ENCODE assay signal across 12 cellular contexts in the genomic region with DNA sequence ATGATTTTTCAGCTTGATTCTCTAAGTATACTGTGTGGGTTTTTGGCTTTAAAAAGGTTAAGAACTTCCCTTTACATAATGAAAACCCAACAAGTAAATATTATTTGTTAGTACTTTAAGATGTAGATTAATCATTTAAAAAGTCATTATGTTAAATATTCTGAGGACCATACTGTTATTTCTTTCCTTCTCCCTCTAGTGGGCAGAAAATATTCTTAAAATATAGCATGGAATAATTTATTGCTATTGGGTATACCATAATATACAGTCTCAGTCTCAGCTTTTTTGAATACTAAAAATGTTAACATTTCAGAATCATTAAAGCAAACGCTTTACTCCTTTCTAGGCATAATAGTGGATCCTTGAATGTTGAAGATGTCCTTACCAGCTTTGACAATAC. TPM values are rescaled to one million over a fixed set of nuclear protein-coding genes. Genes with fewer than 3 reads are reported as not detected.
A peak's percentile ranks its signal among the peaks of the same experiment; 100 is the strongest.
DNase-seq lines count a peak whose midpoint lies in the region; ATAC-seq, FAIRE-seq and TF ChIP-seq lines count a peak whose summit lies in the region.
"Had no signal": no experiment of that assay in that cellular context is flagged by ENCODE, and none has a peak within 500 bp of the region (broad histone marks: within the 10 kb centered on the region; RNA-seq: fewer than 3 reads in every experiment).

No MANE protein-coding gene starts in this region.

- H3F3A ChIP-seq in Loucy (ENCODE audit: low read depth) (no peaks in the 10 kb centered on the region), neural cell (ENCODE audit: insufficient read depth, low read length, poor library complexity, severe bottlenecking) (no peaks in the 10 kb centered on the region)

- H3K4me3 ChIP-seq in Loucy (ENCODE audit: low read length, poor library complexity, severe bottlenecking) (no peak overlapping the region), GM12878 (no peak overlapping the region), neural cell (ENCODE audit: low read length) (no peak overlapping the region)
- H3K4me3 ChIP-seq: thoracic aorta had no signal

- H3K27ac ChIP-seq in GM12878 (ENCODE audit: control insufficient read depth, insufficient read depth) (no peak overlapping the region), neural cell (ENCODE audit: low read length) (no peak overlapping the region)
- H3K27ac ChIP-seq: thoracic aorta had no signal

- H3K27me3 ChIP-seq in Loucy (ENCODE audit: insufficient read depth, low read length, poor library complexity, severe bottlenecking), result no peaks in the 10 kb centered on the region
- no peaks in the 10 kb centered on the region for H3K27me3 ChIP-seq in GM12878 (replicated peaks in 1 of 2; ENCODE audit: control insufficient read depth in 2 of 2, insufficient read depth in 2 of 2, low read length in 1 of 2)
- no peaks in the 10 kb centered on the region for H3K27me3 ChIP-seq in neural cell (ENCODE audit: insufficient read depth, low read depth, low read length)

- RAD21 ChIA-PET in GM12878 (lab: Charles Lee; ENCODE audit: unreplicated experiment), result interaction anchor here (1.2 kb wide), 1 partner anchor 567 kb away, joined by 3 read pairs; no protein-coding TSS in a partner anchor

- no peaks in the 10 kb centered on the region for H4K20me1 ChIP-seq in Loucy (ENCODE audit: insufficient read depth, low read length, poor library complexity, severe bottlenecking)
- H4K20me1 ChIP-seq in GM12878 (ENCODE audit: control insufficient read depth, insufficient read depth), result no peaks in the 10 kb centered on the region
- H4K20me1 ChIP-seq in neural cell (ENCODE audit: insufficient read depth), result no peaks in the 10 kb centered on the region

- no peaks in the 10 kb centered on the region for H3K79me2 ChIP-seq in Loucy (ENCODE audit: insufficient read depth, low read length)
- no peaks in the 10 kb centered on the region for H3K79me2 ChIP-seq in GM12878 (ENCODE audit: control insufficient read depth, insufficient read depth, low read length)
- H3K79me2 ChIP-seq in neural cell (replicated peaks; ENCODE audit: insufficient read depth, low read length), result no peaks in the 10 kb centered on the region

- H3K4me1 Mint-ChIP-seq in Calu3 (ENCODE audit: low read depth, unreplicated experiment), result peaks cover 9% of the 10 kb centered on the region

- H3K4me3 Mint-ChIP-seq in Calu3 (ENCODE audit: low read depth, unreplicated experiment), result no peak overlapping the region
- H3K4me3 Mint-ChIP-seq: activated CD8-positive, alpha-beta T cell treated with anti-CD3 and anti-CD28 coated beads, Interleukin-2, amount 10 ng/mL, durations not matched to agents 7 days and 5 days; IgD-negative memory B cell had no signal

- SMC1A ChIA-PET in GM12878 (lab: Charles Lee; ENCODE audit: uncharacterized antibody, unreplicated experiment), result interaction anchor here (1.0 to 7.1 kb wide), 7 partner anchors 10 to 567 kb away, joined by 3 to 64 read pairs (median 4); no protein-coding TSS in a partner anchor

- H2AFZ ChIP-seq in Loucy (ENCODE audit: low read length) (no peak overlapping the region), GM12878 (ENCODE audit: control insufficient read depth, low read depth, low read length) (no peak overlapping the region), neural cell (ENCODE audit: low read depth, low read length) (no peak overlapping the region)

- intact Hi-C loops in Calu3 (cut with micrococcal nuclease; ENCODE audit: unreplicated experiment), result loop anchor here (5.0 kb wide), 1 partner anchor 87 kb away; no protein-coding TSS in a partner anchor
- intact Hi-C loops in GM12878 (cut with micrococcal nuclease; ENCODE audit: unreplicated experiment), result no loop called here

- H3K27ac Mint-ChIP-seq in Calu3 (ENCODE audit: unreplicated experiment), result no peak overlapping the region
- H3K27ac Mint-ChIP-seq: activated CD8-positive, alpha-beta T cell treated with anti-CD3 and anti-CD28 coated beads, Interleukin-2, amount 10 ng/mL, durations not matched to agents 7 days and 5 days; IgD-negative memory B cell had no signal

- ATAC-seq in GM12878 (no peak), GM19023 (IDR thresholded peaks at IDR 0.05; ENCODE audit: unreplicated experiment) (no peak)
- ATAC-seq: activated CD8-positive, alpha-beta T cell treated with anti-CD3 and anti-CD28 coated beads, Interleukin-2, amount 10 ng/mL, durations not matched to agents 7 days and 5 days had no signal

- TF ChIP-seq CTCF in Calu3 (IDR thresholded peaks at IDR 0.05; ENCODE audit: unreplicated experiment) (peak; percentile 17), Loucy (conservative IDR thresholded peaks at IDR 0.05; ENCODE audit: low read length) (peak; percentile 63), GM12878 (IDR thresholded peaks at IDR 0.05 in 2 of 3, conservative IDR thresholded peaks at IDR 0.05 in 1 of 3; ENCODE audit: control insufficient read depth in 2 of 3, extremely low read depth in 1 of 3, insufficient read depth in 1 of 3, low read depth in 3 of 3, low read length in 3 of 3) (no peak; a peak in 1 of 6 replicates), neural cell (IDR thresholded peaks at IDR 0.05; ENCODE audit: poor library complexity, severe bottlenecking) (peak; percentile 48)

- H3K36me3 ChIP-seq in Loucy (ENCODE audit: insufficient read depth, low read length) (no peaks in the 10 kb centered on the region), GM12878 (ENCODE audit: control insufficient read depth in 2 of 2, insufficient read depth in 2 of 2, low read length in 1 of 2) (no peaks in the 10 kb centered on the region), neural cell (ENCODE audit: insufficient read depth, low read length) (no peaks in the 10 kb centered on the region)
- H3K36me3 ChIP-seq: thoracic aorta had no signal

- H3K4me2 ChIP-seq in Loucy (ENCODE audit: low read depth, low read length, poor library complexity, severe bottlenecking), result no peak overlapping the region
- H3K4me2 ChIP-seq in GM12878 (ENCODE audit: control insufficient read depth, insufficient read depth), result no peak overlapping the region
- H3K4me2 ChIP-seq in neural cell (ENCODE audit: low read length), result no peak overlapping the region

- WGBS in GM12878 (ENCODE audit: insufficient coverage, insufficient replicate concordance, low lambda C conversion rate, missing lambda C conversion rate), result 96% methylated on average over 1 of the region's 1 CpG

- FAIRE-seq in GM12878 (lab: Jason Lieb, UNC), result no peak

- TF ChIP-seq RAD21 in GM12878 (IDR thresholded peaks at IDR 0.05; ENCODE audit: insufficient read depth, low read depth, low read length) (no peak), neural cell (conservative IDR thresholded peaks at IDR 0.05) (no peak)

- H3K4me1 ChIP-seq in Loucy (ENCODE audit: insufficient read depth, low read length, poor library complexity, severe bottlenecking) (no peaks in the 10 kb centered on the region), GM12878 (ENCODE audit: control insufficient read depth, insufficient read depth, low read length) (no peaks in the 10 kb centered on the region)

- in situ Hi-C loops in GM12878 (cut with MboI), result loop anchor here (5.0 kb wide), 1 partner anchor 557 kb away; no protein-coding TSS in a partner anchor

- no peak for DNase-seq in Calu3
- no peak for DNase-seq in GM12878 (ENCODE audit: low read depth, low spot score)
- DNase-seq in cerebellum (ENCODE audit: low spot score), result no peak
- DNase-seq in NCI-H82 treated with DMSO at 0.1 percent for 48 hours (lab: John Stamatoyannopoulos, UW; ENCODE audit: unreplicated experiment), result no peak
- DNase-seq: activated CD8-positive, alpha-beta T cell treated with anti-CD3 and anti-CD28 coated beads, Interleukin-2, amount 10 ng/mL, durations not matched to agents 7 days and 5 days; islet precursor cell; NCI-H1694 treated with DMSO at 0.1 percent for 48 hours had no signal

- no peaks in the 10 kb centered on the region for H3K9me3 Mint-ChIP-seq in Calu3 (ENCODE audit: low read depth, unreplicated experiment)

- POLR2A ChIA-PET in GM12878 (lab: Charles Lee), result interaction anchor here (1.7 kb wide), 1 partner anchor 28 kb away, joined by 4 read pairs; a partner anchor contains a TSS

- H3K36me3 Mint-ChIP-seq in Calu3 (ENCODE audit: insufficient read depth, unreplicated experiment), result no peaks in the 10 kb centered on the region

- no peak for TF ChIP-seq EP300 in GM12878 (IDR thresholded peaks at IDR 0.05; ENCODE audit: borderline replicate concordance in 1 of 2, control insufficient read depth in 1 of 2, low read depth in 2 of 2, low read length in 2 of 2)
- TF ChIP-seq EP300 in neural cell (conservative IDR thresholded peaks at IDR 0.05; ENCODE audit: poor library complexity, severe bottlenecking), result no peak

- no peaks in the 10 kb centered on the region for H3K9me3 ChIP-seq in Loucy (ENCODE audit: insufficient read depth, low read depth, low read length)
- H3K9me3 ChIP-seq in GM12878 (replicated peaks; ENCODE audit: control insufficient read depth, insufficient read depth, low read length), result no peaks in the 10 kb centered on the region; the same call in 2 of the 3 replicates
- no peaks in the 10 kb centered on the region for H3K9me3 ChIP-seq in neural cell (ENCODE audit: low read length)
- H3K9me3 ChIP-seq: thoracic aorta had no signal

- no peak for TF ChIP-seq POLR2A in GM12878 (IDR thresholded peaks at IDR 0.05; ENCODE audit: low read depth, low read length)

- H3K9me2 ChIP-seq in Loucy (replicated peaks; ENCODE audit: low read depth, low read length) (no peaks in the 10 kb centered on the region), neural cell (ENCODE audit: insufficient read depth, low read length) (no peaks in the 10 kb centered on the region)

- BruUV-seq in Calu3 (replicated peaks; lab: Mats Ljungman, UMichigan), result no TSS peak
- BruUV-seq in GM12878 (replicated peaks; lab: Mats Ljungman, UMichigan), result no TSS peak

- CTCF ChIA-PET in Calu3 (lab: Charles Lee) (interaction anchor here (0.6 kb wide), 1 partner anchor 10 kb away, joined by 3 read pairs; no protein-coding TSS in a partner anchor), GM12878 (lab: Yijun Ruan, JAX) (interaction anchor here (0.6 to 9.5 kb wide), 16 partner anchors 10 to 583 kb away, joined by 3 to 161 read pairs (median 4); no protein-coding TSS in a partner anchor)

- H3K27me3 Mint-ChIP-seq in Calu3 (ENCODE audit: unreplicated experiment), result no peaks in the 10 kb centered on the region
- H3K27me3 Mint-ChIP-seq: IgD-negative memory B cell had no signal

- H3K9ac ChIP-seq in Loucy (ENCODE audit: low read depth, low read length, poor library complexity, severe bottlenecking) (no peak overlapping the region), GM12878 (ENCODE audit: control insufficient read depth, insufficient read depth, low read length) (no peak overlapping the region), neural cell (ENCODE audit: low read length) (no peak overlapping the region)

RNA-seq across cellular contexts. Expression of a gene that starts 28.1 kb away (rescaled TPM):
- total RNA-seq in Calu3 (2022), result 20.6 and 25.2 TPM in 2 replicates
- total RNA-seq in GM12878 (2013; cell fraction: nucleolus; rRNA removed), result 76.6 and 78.5 TPM in 2 replicates
- total RNA-seq in GM12878 (2014; rRNA removed), result 12.4 and 12.5 TPM in 2 replicates
- 7.9 and 10.9 TPM in 2 replicates for total RNA-seq in GM12878 (2014; rRNA removed; fragmentation: Illumina TruSeq; extraction: Trizol)
- 10.5 and 13.9 TPM in 2 replicates for total RNA-seq in GM12878 (2021)
- polyA plus RNA-seq in GM12878 (2011; ENCODE audit: low read depth), result 4.6 TPM
- polyA plus RNA-seq in GM12878 (2011; rRNA removed), result 11.9 and 19.7 TPM in 2 replicates
- 5.7 and 8.5 TPM in 2 replicates for polyA plus RNA-seq in GM12878 (2011; cell fraction: cytosol; rRNA removed)
- polyA plus RNA-seq in GM12878 (2011; cell fraction: nucleus; rRNA removed), result 9.1 and 10.3 TPM in 2 replicates
- 6.1 and 7.3 TPM in 2 replicates for polyA plus RNA-seq in GM12878 (2012)
- polyA plus RNA-seq in GM12878 (2014; fragmentation: Illumina TruSeq; extraction: Trizol), result 12.4 and 18.4 TPM in 2 replicates
- polyA plus RNA-seq in GM12878 (2014; fragmentation: Nextera tagmentation; extraction: Ambion mirVana), result 1 to 10 TPM; 2.7 to 3.7 TPM
- polyA plus RNA-seq in GM12878 (2014; rRNA removed), result 11.7 and 12.3 TPM in 2 replicates
- 10 to 100 TPM; 11.9 to 16.0 TPM for polyA plus RNA-seq in GM12878 (2016; fragmentation: Nextera tagmentation; extraction: Ambion mirVana)
- 9.4 and 12.6 TPM in 2 replicates for polyA minus RNA-seq in GM12878 (2011; rRNA and poly(A)+ RNA removed)
- 3.1 and 5.2 TPM in 2 replicates for polyA minus RNA-seq in GM12878 (2011; cell fraction: cytosol; rRNA and poly(A)+ RNA removed)
- polyA minus RNA-seq in GM12878 (2011; cell fraction: nucleus; rRNA and poly(A)+ RNA removed), result 26.0 and 49.2 TPM in 2 replicates
- 4.0 and 5.1 TPM in 2 replicates for polyA plus RNA-seq in neural cell
- polyA minus RNA-seq in neural cell, result 5.4 and 10.1 TPM in 2 replicates
- 11.0 TPM for total RNA-seq in cerebellum

RNA-seq across cellular contexts. Expression of a gene that starts 28.6 kb away (rescaled TPM):
- total RNA-seq in Calu3 (2022) (43.0 and 43.4 TPM in 2 replicates), GM12878 (2014; rRNA removed) (19.7 and 25.2 TPM in 2 replicates), GM12878 (2014; rRNA removed; fragmentation: Illumina TruSeq; extraction: Trizol) (19.9 and 21.8 TPM in 2 replicates), GM12878 (2021) (20.9 and 21.7 TPM in 2 replicates), cerebellum (111 TPM)
- 122 and 125 TPM in 2 replicates for total RNA-seq in GM12878 (2013; cell fraction: nucleolus; rRNA removed)
- polyA plus RNA-seq in GM12878 (2011; ENCODE audit: low read depth), result 5.0 TPM
- polyA plus RNA-seq in GM12878 (2011; rRNA removed) (43.0 and 59.4 TPM in 2 replicates), GM12878 (2014; fragmentation: Illumina TruSeq; extraction: Trizol) (26.7 and 31.5 TPM in 2 replicates), GM12878 (2014; fragmentation: Nextera tagmentation; extraction: Ambion mirVana) (1 to 10 TPM; 9.2 to 9.6 TPM), GM12878 (2014; rRNA removed) (13.0 and 19.3 TPM in 2 replicates), GM12878 (2016; fragmentation: Nextera tagmentation; extraction: Ambion mirVana) (10 to 100 TPM; 27.7 TPM), neural cell (217 and 236 TPM in 2 replicates)
- 12.2 and 13.8 TPM in 2 replicates for polyA plus RNA-seq in GM12878 (2011; cell fraction: cytosol; rRNA removed)
- polyA plus RNA-seq in GM12878 (2011; cell fraction: nucleus; rRNA removed), result 33.4 and 45.9 TPM in 2 replicates
- polyA plus RNA-seq in GM12878 (2012), result 8.1 and 13.8 TPM in 2 replicates
- 24.0 and 32.0 TPM in 2 replicates for polyA minus RNA-seq in GM12878 (2011; rRNA and poly(A)+ RNA removed)
- 7.4 and 12.1 TPM in 2 replicates for polyA minus RNA-seq in GM12878 (2011; cell fraction: cytosol; rRNA and poly(A)+ RNA removed)
- polyA minus RNA-seq in GM12878 (2011; cell fraction: nucleus; rRNA and poly(A)+ RNA removed), result 24.2 and 26.5 TPM in 2 replicates
- polyA minus RNA-seq in neural cell, result 310 and 358 TPM in 2 replicates

Comparison
In these comparisons a context has a peak if more than half of its experiments do, and no peak if none do; other contexts are left out.
1. CTCF ChIP-seq: peak in Calu3 (single experiment), Loucy (single experiment) and neural cell (single experiment); none in GM12878 (0 of 3).